12 cellular contexts compared by ENCODE assay signal in genomic region chr5:146298920-146299319, GRCh38. TPM values are rescaled to one million over a fixed set of nuclear protein-coding genes. Genes with fewer than 3 reads are reported as not detected.
"Had no signal": no experiment of that assay in that cellular context is flagged by ENCODE, and none has a peak within 500 bp of the region (broad histone marks: within the 10 kb centered on the region; RNA-seq: fewer than 3 reads in every experiment).

No MANE protein-coding gene starts in this region.

RNA-seq across cellular contexts. Expression of gene POU4F3, which starts 39.7 kb away (rescaled TPM):
- total RNA-seq: activated naive CD4-positive, alpha-beta T cell treated with anti-CD3 and anti-CD28 coated beads for 36 hours; activated naive CD4-positive, alpha-beta T cell treated with anti-CD3 and anti-CD28 coated beads, Interleukin-2, amount 50 U/mL, for 72 hours; activated T-cell treated with anti-CD3 and anti-CD28 coated beads, Interleukin-2, amount 50 U/mL, for 72 hours; activated T-helper 1 cell treated with anti-CD3 and anti-CD28 coated beads, Interleukin-12 subunit alpha, Interleukin-12 subunit beta, Interleukin-2, Interleukin-4 antibody, amounts not matched to agents 30 ng/mL and 10 ng/mL and 1 ng/mL, durations not matched to agents 14 hours and 24 hours and 36 hours; activated T-helper 17 cell treated with anti-CD3 and anti-CD28 coated beads, Interleukin-2, amount 50 U/mL, for 72 hours; ascending aorta; bronchial epithelial cell; cardiac septum; cerebellum; chondrocyte had no signal
- polyA plus RNA-seq: adrenal gland, cardiac muscle cell had no signal
